In genomic region chr3:46971151-46971550, GRCh38 we compare ENCODE assay signal across 11 cellular contexts. TPM values are rescaled to one million over a fixed set of nuclear protein-coding genes. Genes with fewer than 3 reads are reported as not detected.
DNase-seq lines count a peak whose midpoint lies in the region; ATAC-seq, FAIRE-seq and TF ChIP-seq lines count a peak whose summit lies in the region.
"Had no signal": no experiment of that assay in that cellular context is flagged by ENCODE, and none has a peak within 500 bp of the region (broad histone marks: within the 10 kb centered on the region; RNA-seq: fewer than 3 reads in every experiment).

No MANE protein-coding gene starts in this region.

- H3K27ac ChIP-seq in kidney (ENCODE audit: low read depth in 2 of 2, low read length in 2 of 2), result peak overlapping the region; percentile 59 to 75
- H3K27ac ChIP-seq: 22Rv1, neural progenitor cell had no signal

- no peak for DNase-seq in T-helper 1 cell
- DNase-seq in activated CD4-positive, alpha-beta memory T cell treated with anti-CD3 and anti-CD28 coated beads, Interleukin-2, amount 10 ng/mL, durations not matched to agents 7 days and 5 days, result no peak
- peak; percentile 26 for DNase-seq in kidney
- DNase-seq in stimulated activated effector memory CD8-positive, alpha-beta T cell treated with anti-CD3 and anti-CD28 coated beads, Interleukin-12 subunit alpha, Interleukin-12 subunit beta, amount 100 ng/mL, for 72 hours (ENCODE audit: low spot score in 2 of 2), result no peak
- no peak for DNase-seq in H4 (ENCODE audit: low spot score)
- DNase-seq in COR-L47 (lab: John Stamatoyannopoulos, UW), result no peak
- DNase-seq: NCI-H510A treated with DMSO at 0.1 percent for 48 hours had no signal

- peaks cover 42 to 50% of the 10 kb centered on the region in 2 donors for H3K4me1 ChIP-seq in kidney (ENCODE audit: control insufficient read depth in 1 of 2, insufficient read depth in 1 of 2, low read depth in 1 of 2, low read length in 2 of 2)
- H3K4me1 ChIP-seq: neural progenitor cell had no signal

- H3K36me3 Mint-ChIP-seq in T-helper 1 cell treated with Interleukin-12 subunit alpha and Interleukin-12 subunit beta and Interleukin-4 antibody, amounts not matched to agents 30 μg/mL and 1 μg/mL, for 36 hours (ENCODE audit: low read depth), result peaks cover 25% of the 10 kb centered on the region
- H3K36me3 Mint-ChIP-seq in activated CD4-positive, alpha-beta memory T cell treated with anti-CD3 and anti-CD28 coated beads, Interleukin-2, amount 10 ng/mL, durations not matched to agents 7 days and 5 days (ENCODE audit: low read depth), result peaks cover 56% of the 10 kb centered on the region
- H3K36me3 Mint-ChIP-seq in stimulated activated effector memory CD8-positive, alpha-beta T cell treated with anti-CD3 and anti-CD28 coated beads, Interleukin-12 subunit alpha, Interleukin-12 subunit beta, amount 100 ng/mL, for 72 hours, result peaks cover 88% of the 10 kb centered on the region

- no peaks in the 10 kb centered on the region for H3K9me3 Mint-ChIP-seq in T-helper 1 cell treated with Interleukin-12 subunit alpha and Interleukin-12 subunit beta and Interleukin-4 antibody, amounts not matched to agents 30 μg/mL and 1 μg/mL, for 36 hours
- H3K9me3 Mint-ChIP-seq in activated CD4-positive, alpha-beta memory T cell treated with anti-CD3 and anti-CD28 coated beads, Interleukin-2, amount 10 ng/mL, durations not matched to agents 7 days and 5 days, result no peaks in the 10 kb centered on the region
- no peaks in the 10 kb centered on the region for H3K9me3 Mint-ChIP-seq in stimulated activated effector memory CD8-positive, alpha-beta T cell treated with anti-CD3 and anti-CD28 coated beads, Interleukin-12 subunit alpha, Interleukin-12 subunit beta, amount 100 ng/mL, for 72 hours
- H3K9me3 Mint-ChIP-seq: neural progenitor cell had no signal

- no peaks in the 10 kb centered on the region for H3K27me3 Mint-ChIP-seq in T-helper 1 cell treated with Interleukin-12 subunit alpha and Interleukin-12 subunit beta and Interleukin-4 antibody, amounts not matched to agents 30 μg/mL and 1 μg/mL, for 36 hours (ENCODE audit: low read depth)
- H3K27me3 Mint-ChIP-seq in activated CD4-positive, alpha-beta memory T cell treated with anti-CD3 and anti-CD28 coated beads, Interleukin-2, amount 10 ng/mL, durations not matched to agents 7 days and 5 days, result no peaks in the 10 kb centered on the region

- intact Hi-C loops in kidney (cut with DNase I), result no loop called here

- H3K4me1 Mint-ChIP-seq in T-helper 1 cell treated with Interleukin-12 subunit alpha and Interleukin-12 subunit beta and Interleukin-4 antibody, amounts not matched to agents 30 μg/mL and 1 μg/mL, for 36 hours (ENCODE audit: low read depth), result peaks cover 72% of the 10 kb centered on the region
- H3K4me1 Mint-ChIP-seq in activated CD4-positive, alpha-beta memory T cell treated with anti-CD3 and anti-CD28 coated beads, Interleukin-2, amount 10 ng/mL, durations not matched to agents 7 days and 5 days, result peaks cover 81% of the 10 kb centered on the region
- peaks cover 86% of the 10 kb centered on the region for H3K4me1 Mint-ChIP-seq in stimulated activated effector memory CD8-positive, alpha-beta T cell treated with anti-CD3 and anti-CD28 coated beads, Interleukin-12 subunit alpha, Interleukin-12 subunit beta, amount 100 ng/mL, for 72 hours

- no peak overlapping the region for H3K4me3 ChIP-seq in kidney (ENCODE audit: low read length in 2 of 2)
- H3K4me3 ChIP-seq: neural progenitor cell had no signal

- TF ChIP-seq POLR2A in GM18505 (IDR thresholded peaks at IDR 0.05; ENCODE audit: borderline replicate concordance, extremely low read depth, insufficient read depth, insufficient read length), result no peak

- no peak for FAIRE-seq in kidney (lab: Jason Lieb, UNC)

- POLR2A ChIA-PET in activated CD4-positive, alpha-beta memory T cell treated with anti-CD3 and anti-CD28 coated beads, Interleukin-2, amount 10 ng/mL, durations not matched to agents 7 days and 5 days (lab: Charles Lee), result interaction anchor here (0.8 to 6.9 kb wide), 4 partner anchors 7 to 37 kb away, joined by 3 to 42 read pairs (median 9); partner anchors contain the start of genes CCDC12 and NBEAL2

- TF ChIP-seq CTCF in kidney (IDR thresholded peaks at IDR 0.05; ENCODE audit: borderline replicate concordance, extremely low read depth, insufficient read depth), result no peak

- peak overlapping the region; percentile 58 for H3K4me3 Mint-ChIP-seq in T-helper 1 cell treated with Interleukin-12 subunit alpha and Interleukin-12 subunit beta and Interleukin-4 antibody, amounts not matched to agents 30 μg/mL and 1 μg/mL, for 36 hours
- peak overlapping the region; percentile 47 for H3K4me3 Mint-ChIP-seq in activated CD4-positive, alpha-beta memory T cell treated with anti-CD3 and anti-CD28 coated beads, Interleukin-2, amount 10 ng/mL, durations not matched to agents 7 days and 5 days
- peak overlapping the region; percentile 68 for H3K4me3 Mint-ChIP-seq in stimulated activated effector memory CD8-positive, alpha-beta T cell treated with anti-CD3 and anti-CD28 coated beads, Interleukin-12 subunit alpha, Interleukin-12 subunit beta, amount 100 ng/mL, for 72 hours
- H3K4me3 Mint-ChIP-seq: neural progenitor cell had no signal

- CTCF ChIA-PET in activated CD4-positive, alpha-beta memory T cell treated with anti-CD3 and anti-CD28 coated beads, Interleukin-2, amount 10 ng/mL, durations not matched to agents 7 days and 5 days (lab: Charles Lee), result interaction anchor here (1.0 kb wide), 1 partner anchor 14 kb away, joined by 3 read pairs; no protein-coding TSS in a partner anchor

- peak overlapping the region in 1 of 2 donors; percentile 35 for H3K9ac ChIP-seq in kidney (ENCODE audit: low read length in 2 of 2)
- H3K9ac ChIP-seq: neural progenitor cell had no signal

- no peak for ATAC-seq in stimulated activated effector memory CD8-positive, alpha-beta T cell treated with anti-CD3 and anti-CD28 coated beads, Interleukin-12 subunit alpha, Interleukin-12 subunit beta, amount 100 ng/mL, for 72 hours
- ATAC-seq in GM18505 (IDR thresholded peaks at IDR 0.05; ENCODE audit: unreplicated experiment), result no peak

- peaks cover 2 to 5% of the 10 kb centered on the region in 2 donors for H3K36me3 ChIP-seq in kidney (ENCODE audit: control insufficient read depth in 1 of 2, insufficient read depth in 2 of 2, low read length in 2 of 2)
- H3K36me3 ChIP-seq: neural progenitor cell had no signal

- peak overlapping the region; percentile 85 for H3K27ac Mint-ChIP-seq in T-helper 1 cell treated with Interleukin-12 subunit alpha and Interleukin-12 subunit beta and Interleukin-4 antibody, amounts not matched to agents 30 μg/mL and 1 μg/mL, for 36 hours
- H3K27ac Mint-ChIP-seq in activated CD4-positive, alpha-beta memory T cell treated with anti-CD3 and anti-CD28 coated beads, Interleukin-2, amount 10 ng/mL, durations not matched to agents 7 days and 5 days, result peak overlapping the region; percentile 89
- peak overlapping the region; percentile 78 for H3K27ac Mint-ChIP-seq in stimulated activated effector memory CD8-positive, alpha-beta T cell treated with anti-CD3 and anti-CD28 coated beads, Interleukin-12 subunit alpha, Interleukin-12 subunit beta, amount 100 ng/mL, for 72 hours
- H3K27ac Mint-ChIP-seq: neural progenitor cell had no signal

- no peaks in the 10 kb centered on the region for H3K9me3 ChIP-seq in kidney (ENCODE audit: control insufficient read depth in 1 of 2, low read length in 2 of 2)

RNA-seq across cellular contexts. Expression of gene CCDC12, which starts 5.4 kb away (rescaled TPM):
- 10 to 100 TPM; 55.0 to 56.7 TPM for total RNA-seq in activated CD4-positive, alpha-beta memory T cell treated with anti-CD3 and anti-CD28 coated beads, Interleukin-2, amount 10 ng/mL, durations not matched to agents 7 days and 5 days
- 59.7 TPM for total RNA-seq in kidney
- 85.6 TPM for polyA plus RNA-seq in kidney (ENCODE audit: insufficient read depth, low read depth, low replicate concordance)
- total RNA-seq in H4 (2014; rRNA removed; shearing (Covaris generic)), result 15.1 and 16.0 TPM in 2 replicates

RNA-seq across cellular contexts. Expression of gene NBEAL2, which starts 8.3 kb away (rescaled TPM):
- 100 to 1,000 TPM; 254 to 267 TPM for total RNA-seq in activated CD4-positive, alpha-beta memory T cell treated with anti-CD3 and anti-CD28 coated beads, Interleukin-2, amount 10 ng/mL, durations not matched to agents 7 days and 5 days
- total RNA-seq in kidney, result 82.8 TPM
- 25.7 TPM for polyA plus RNA-seq in kidney (ENCODE audit: insufficient read depth, low read depth, low replicate concordance)
- total RNA-seq in H4 (2014; rRNA removed; shearing (Covaris generic)), result 3.3 and 4.0 TPM in 2 replicates

Comparison
In these comparisons a context has a peak if more than half of its experiments do, and no peak if none do; other contexts are left out.
1. RNA of gene NBEAL2, which starts 8.3 kb away (total RNA-seq): 254 to 267 TPM in activated CD4-positive, alpha-beta memory T cell treated with anti-CD3 and anti-CD28 coated beads, Interleukin-2, amount 10 ng/mL, durations not matched to agents 7 days and 5 days and 82.8 TPM in kidney (single experiment); 3.3 to 4.0 TPM in H4; every median in the first group is over 10 times any median in the second.
2. Peak in every context shown above with its lines, with median percentiles within 50 percentile points of each other: H3K27ac Mint-ChIP-seq and H3K4me3 Mint-ChIP-seq.